ENCODE assay signal across 22 cellular contexts in the genomic region with DNA sequence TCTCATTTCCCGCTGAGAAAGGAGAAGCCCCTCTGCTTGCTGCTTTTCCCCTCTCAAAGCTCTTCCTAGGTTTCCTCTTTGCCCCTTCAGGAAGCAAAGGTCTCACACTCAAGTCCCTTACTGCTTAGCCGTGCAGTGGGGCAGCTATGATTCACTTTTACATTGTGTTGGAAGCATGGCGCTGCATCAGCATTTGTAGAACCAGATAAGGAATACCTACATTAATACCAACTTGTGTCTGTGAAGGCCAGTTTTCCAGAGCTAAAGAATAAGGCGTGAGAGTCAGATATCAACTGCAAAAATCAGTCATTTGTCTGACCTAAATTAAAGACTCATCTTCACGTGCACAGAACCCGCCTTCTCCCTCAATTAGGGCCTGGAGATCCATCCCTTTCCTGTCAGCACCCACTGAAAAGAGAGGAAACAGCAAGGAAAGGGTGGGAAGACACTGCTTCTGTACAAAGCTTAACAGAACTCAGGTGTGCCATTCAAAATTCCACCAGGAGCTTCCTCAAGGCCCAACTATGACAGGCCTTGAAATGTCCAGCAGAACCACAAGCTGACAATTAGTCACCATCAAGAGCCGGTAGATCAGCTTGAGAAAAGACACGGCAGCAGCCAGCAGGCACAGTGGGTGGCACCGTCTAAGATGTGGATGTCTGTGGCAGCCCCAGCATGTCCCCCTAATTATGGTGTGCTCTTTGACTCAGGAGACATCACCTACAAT. TPM values are rescaled to one million over a fixed set of nuclear protein-coding genes. Genes with fewer than 3 reads are reported as not detected.
A peak's percentile ranks its signal among the peaks of the same experiment; 100 is the strongest.
DNase-seq lines count a peak whose midpoint lies in the region; ATAC-seq and TF ChIP-seq lines count a peak whose summit lies in the region.
"Had no signal": no experiment of that assay in that cellular context is flagged by ENCODE, and none has a peak within 500 bp of the region (broad histone marks: within the 10 kb centered on the region; RNA-seq: fewer than 3 reads in every experiment).

No MANE protein-coding gene starts in this region.

- H3K4me2 ChIP-seq in PC-3 (ENCODE audit: low read length): peak overlapping the region; percentile 64
- peak overlapping the region; percentile 76 for H3K4me2 ChIP-seq in mammary epithelial cell (ENCODE audit: insufficient read depth, low read depth, low read length)

- TF ChIP-seq CTCF in PC-3 (conservative IDR thresholded peaks at IDR 0.05; ENCODE audit: low read depth, low read length) (no peak), mammary epithelial cell (conservative IDR thresholded peaks at IDR 0.05 in 1 of 2, IDR thresholded peaks at IDR 0.05 in 1 of 2; ENCODE audit: extremely low read depth in 1 of 2, insufficient read depth in 1 of 2, low read depth in 1 of 2, low read length in 2 of 2) (no peak)

- dilution Hi-C loops in mammary epithelial cell (cut with HindIII; ENCODE audit: low sequenced_read_pairs): no loop called here

- no peaks in the 10 kb centered on the region for H3K9me2 ChIP-seq in PC-3 (replicated peaks; ENCODE audit: low read length)

- POLR2A ChIA-PET in PC-3 (lab: Charles Lee; ENCODE audit: unreplicated experiment): interaction anchor here (0.7 kb wide), 1 partner anchor 29 kb away, joined by 4 read pairs; no protein-coding TSS in a partner anchor

- in situ Hi-C loops in mammary epithelial cell (cut with MboI; ENCODE audit: low sequenced_read_pairs in 2 of 2): loop anchor here (5.0 to 25.0 kb wide), 3 partner anchors 93 to 718 kb away; a partner anchor contains a TSS

- H3K4me1 ChIP-seq in PC-3 (ENCODE audit: insufficient read depth, low read length) (peaks cover 21% of the 10 kb centered on the region), mammary epithelial cell (ENCODE audit: insufficient read depth, low read length) (peaks cover 40% of the 10 kb centered on the region)
- H3K4me1 ChIP-seq: parathyroid adenoma, Peyer's patch, SJSA1, upper lobe of left lung had no signal

- whole genome bisulfite sequencing in mammary epithelial cell (ENCODE audit: low coverage, missing lambda C conversion rate): 54% methylated on average over 9 of the region's 9 CpGs

- CTCF ChIA-PET in PC-3 (lab: Charles Lee): interaction anchor here (0.5 kb wide), 1 partner anchor 25 kb away, joined by 3 read pairs; no protein-coding TSS in a partner anchor
- CTCF ChIA-PET in mammary epithelial cell (lab: Charles Lee; ENCODE audit: low non-redundant PET): interaction anchor here (0.6 kb wide), 1 partner anchor 720 kb away, joined by 3 read pairs; no protein-coding TSS in a partner anchor

- intact Hi-C loops in PC-3 (cut with micrococcal nuclease) (loop anchor here (5.0 kb wide), 1 partner anchor 48 kb away; no protein-coding TSS in a partner anchor), mammary epithelial cell (cut with micrococcal nuclease) (loop anchor here (1.0 kb wide), 1 partner anchor 40 kb away; no protein-coding TSS in a partner anchor)

- H4K20me1 ChIP-seq in PC-3 (ENCODE audit: low read length): no peaks in the 10 kb centered on the region
- H4K20me1 ChIP-seq in mammary epithelial cell (ENCODE audit: insufficient read depth, low read length): no peaks in the 10 kb centered on the region

- H3K4me3 ChIP-seq in PC-3 (ENCODE audit: low read length) (no peak overlapping the region), mammary epithelial cell (replicated peaks in 1 of 3; ENCODE audit: insufficient read depth in 1 of 3, low read depth in 2 of 3, low read length in 3 of 3) (no peak overlapping the region)
- H3K4me3 ChIP-seq: Peyer's patch, SJSA1, upper lobe of left lung had no signal

- H3K79me2 ChIP-seq in PC-3 (ENCODE audit: low read length) (no peaks in the 10 kb centered on the region), mammary epithelial cell (ENCODE audit: insufficient read depth, low read length) (no peaks in the 10 kb centered on the region)
- H3K79me2 ChIP-seq: parathyroid adenoma had no signal

- H3K9me3 ChIP-seq in PC-3 (ENCODE audit: low read length) (no peaks in the 10 kb centered on the region), mammary epithelial cell (replicated peaks; ENCODE audit: insufficient read depth, low read length) (no peaks in the 10 kb centered on the region)
- H3K9me3 ChIP-seq: Peyer's patch, SJSA1, upper lobe of left lung had no signal

- no TSS peak for BruUV-seq in PC-3 (replicated peaks; lab: Mats Ljungman, UMichigan)
- BruUV-seq in mammary epithelial cell (replicated peaks; lab: Mats Ljungman, UMichigan): no TSS peak

- no peaks in the 10 kb centered on the region for H3F3A ChIP-seq in PC-3 (ENCODE audit: low read length, unreplicated experiment)

- H3K27me3 ChIP-seq in PC-3 (ENCODE audit: low read length) (no peaks in the 10 kb centered on the region), mammary epithelial cell (ENCODE audit: insufficient read depth, low read length) (no peaks in the 10 kb centered on the region)
- H3K27me3 ChIP-seq: Peyer's patch, SJSA1, upper lobe of left lung had no signal

- no peak overlapping the region for H3K9ac ChIP-seq in PC-3 (ENCODE audit: low read length)
- peak overlapping the region; percentile 62 for H3K9ac ChIP-seq in mammary epithelial cell (ENCODE audit: insufficient read depth, low read length)
- H3K9ac ChIP-seq: parathyroid adenoma had no signal

- no peaks in the 10 kb centered on the region for H3K36me3 ChIP-seq in PC-3 (ENCODE audit: low read depth, low read length)
- no peaks in the 10 kb centered on the region for H3K36me3 ChIP-seq in mammary epithelial cell (ENCODE audit: insufficient read depth, low read length)
- H3K36me3 ChIP-seq: Peyer's patch, SJSA1, upper lobe of left lung had no signal

- DNase-seq in ELR (ENCODE audit: low read depth) (peak; percentile 18), PC-3 (peak; percentile 23), mammary epithelial cell (peak; percentile 58), kidney glomerular epithelial cell (lab: John Stamatoyannopoulos, UW) (peak; percentile 38), NCI-H2171 treated with DMSO at 0.1 percent for 48 hours (lab: John Stamatoyannopoulos, UW) (no peak), NCI-H774 (lab: John Stamatoyannopoulos, UW) (no peak)
- DNase-seq: activated CD4-positive, CD25-positive, alpha-beta regulatory T cell treated with anti-CD3 and anti-CD28 coated beads, Interleukin-2, amount 50 U/mL, for 72 hours; DMS79 treated with DMSO at 0.1 percent for 48 hours; foreskin melanocyte; left colon; MV-4-11; NCI-H1694; NCI-H510A; NK-92 treated with Interleukin-12 subunit alpha and Interleukin-12 subunit beta, amount 100 ng/mL, for 24 hours; upper lobe of left lung had no signal

- H2AFZ ChIP-seq in PC-3 (ENCODE audit: low read length): no peak overlapping the region
- peak overlapping the region; percentile 76 for H2AFZ ChIP-seq in mammary epithelial cell (ENCODE audit: low read depth, low read length)
- H2AFZ ChIP-seq: parathyroid adenoma had no signal

- H3K27ac ChIP-seq in PC-3 (ENCODE audit: low read length) (peak overlapping the region; percentile 83), mammary epithelial cell (ENCODE audit: insufficient read depth, low read depth, low read length) (peak overlapping the region; percentile 89)
- H3K27ac ChIP-seq: C4-2B, HL-60, parathyroid adenoma, Peyer's patch, SJSA1, upper lobe of left lung had no signal

- ATAC-seq in PC-3 (peak; percentile 37), GM19324 (IDR thresholded peaks at IDR 0.05; ENCODE audit: low FRiP score, unreplicated experiment) (no peak)

RNA-seq across cellular contexts. Expression of a gene that starts 16.1 kb away (rescaled TPM):
- total RNA-seq in PC-3 (2014; rRNA removed) (0.06 and 0.91 TPM in 2 replicates), mammary epithelial cell (10 to 100 TPM; 23.3 to 51.1 TPM)
- 45.1 TPM for polyA plus RNA-seq in mammary epithelial cell
- 118 TPM for polyA minus RNA-seq in mammary epithelial cell
- total RNA-seq: activated CD4-positive, alpha-beta memory T cell treated with anti-CD3 and anti-CD28 coated beads for 36 hours had no signal

Comparison
In these comparisons a context has a peak if more than half of its experiments do, and no peak if none do; other contexts are left out.
1. DNase-seq: peak in ELR (single experiment), PC-3 (single experiment), mammary epithelial cell (single experiment) and kidney glomerular epithelial cell (single experiment); none in NCI-H2171 treated with DMSO at 0.1 percent for 48 hours (single experiment) and NCI-H774 (single experiment).
2. RNA of a gene that starts 16.1 kb away (total RNA-seq): 23.3 to 51.1 TPM in mammary epithelial cell; 0.06 to 0.91 TPM in PC-3; every median in the first group is over 10 times any median in the second.